In the genomic region with DNA sequence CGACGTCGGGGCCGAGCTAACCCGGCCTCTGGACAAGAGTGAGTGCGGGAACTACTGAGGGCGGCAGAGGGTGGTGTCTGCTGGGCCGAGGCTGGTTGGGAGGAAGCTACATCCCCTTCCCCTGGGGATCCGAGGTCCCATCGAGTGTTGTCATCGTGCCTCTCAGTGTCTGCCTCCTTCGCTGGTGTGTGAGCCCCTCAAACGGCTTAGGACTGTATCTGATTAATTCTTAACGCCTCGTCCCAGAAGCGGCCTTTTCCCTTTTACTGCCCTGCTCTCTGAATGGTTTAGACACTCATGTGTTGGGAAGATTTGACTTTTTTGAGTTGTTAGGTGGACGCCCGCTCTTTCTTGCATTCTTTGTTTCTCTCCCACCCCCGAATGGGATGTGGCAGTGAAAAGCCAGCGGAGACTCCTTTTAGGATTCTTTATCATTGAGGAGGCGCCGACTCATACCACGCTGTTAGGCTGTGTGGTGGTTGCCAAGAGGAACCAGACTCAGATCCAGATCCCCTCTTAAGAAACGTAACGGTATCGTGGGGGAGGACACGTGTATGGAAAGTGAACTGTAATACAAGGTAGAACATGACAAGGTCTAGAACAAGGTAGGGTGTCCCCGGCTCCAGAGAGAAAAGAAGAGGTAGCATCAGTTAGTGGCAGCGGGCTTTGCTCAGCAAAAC, we compare ENCODE assay signal across 1 cellular context.
TF ChIP-seq lines count a peak whose summit lies in the region.

No MANE protein-coding gene starts in this region.

TF ChIP-seq in GM12878, 131 proteins besides CTCF, POLR2A, EP300 and RAD21:
- TF ChIP-seq RFX5 (IDR thresholded peaks at IDR 0.05; ENCODE audit: low read depth, low read length) (no peak), RELA (IDR thresholded peaks at IDR 0.05; ENCODE audit: borderline replicate concordance, partially characterized antibody) (no peak), ZNF622 (IDR thresholded peaks at IDR 0.05) (no peak), SRF (IDR thresholded peaks at IDR 0.05; ENCODE audit: low read depth in 2 of 2, low read length in 2 of 2) (0 out of 4 replicates have a peak, but pooled peaks of 1 of the 2 experiments have one; percentile 11), SUZ12 (IDR thresholded peaks at IDR 0.05; ENCODE audit: unreplicated experiment) (no peak), DPF2 (IDR thresholded peaks at IDR 0.05) (no peak), NFIC (IDR thresholded peaks at IDR 0.05; ENCODE audit: low read depth, low read length) (no peak), RCOR1 (conservative IDR thresholded peaks at IDR 0.05; ENCODE audit: low read depth, low read length) (no peak), MXI1 (IDR thresholded peaks at IDR 0.05; ENCODE audit: low read depth, low read length) (peak; percentile 32; the same call in 1 of the 2 replicates), ZNF274 (IDR thresholded peaks at IDR 0.05; ENCODE audit: insufficient read depth, insufficient read length) (no peak), TBL1XR1 (IDR thresholded peaks at IDR 0.05; ENCODE audit: low read depth, low read length) (no peak)
- TF ChIP-seq, protein P1, sequence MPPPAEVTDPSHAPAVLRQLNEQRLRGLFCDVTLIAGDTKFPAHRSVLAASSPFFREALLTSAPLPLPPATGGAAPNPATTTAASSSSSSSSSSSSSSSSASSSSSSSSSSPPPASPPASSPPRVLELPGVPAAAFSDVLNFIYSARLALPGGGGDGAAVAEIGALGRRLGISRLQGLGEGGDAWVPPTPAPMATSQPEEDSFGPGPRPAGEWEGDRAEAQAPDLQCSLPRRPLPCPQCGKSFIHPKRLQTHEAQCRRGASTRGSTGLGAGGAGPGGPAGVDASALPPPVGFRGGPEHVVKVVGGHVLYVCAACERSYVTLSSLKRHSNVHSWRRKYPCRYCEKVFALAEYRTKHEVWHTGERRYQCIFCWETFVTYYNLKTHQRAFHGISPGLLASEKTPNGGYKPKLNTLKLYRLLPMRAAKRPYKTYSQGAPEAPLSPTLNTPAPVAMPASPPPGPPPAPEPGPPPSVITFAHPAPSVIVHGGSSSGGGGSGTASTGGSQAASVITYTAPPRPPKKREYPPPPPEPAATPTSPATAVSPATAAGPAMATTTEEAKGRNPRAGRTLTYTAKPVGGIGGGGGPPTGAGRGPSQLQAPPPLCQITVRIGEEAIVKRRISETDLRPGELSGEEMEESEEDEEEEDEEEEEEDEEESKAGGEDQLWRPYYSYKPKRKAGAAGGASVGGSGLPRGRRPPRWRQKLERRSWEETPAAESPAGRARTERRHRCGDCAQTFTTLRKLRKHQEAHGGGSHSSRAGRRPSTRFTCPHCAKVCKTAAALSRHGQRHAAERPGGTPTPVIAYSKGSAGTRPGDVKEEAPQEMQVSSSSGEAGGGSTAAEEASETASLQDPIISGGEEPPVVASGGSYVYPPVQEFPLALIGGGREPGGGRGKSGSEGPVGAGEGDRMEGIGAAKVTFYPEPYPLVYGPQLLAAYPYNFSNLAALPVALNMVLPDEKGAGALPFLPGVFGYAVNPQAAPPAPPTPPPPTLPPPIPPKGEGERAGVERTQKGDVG (CRISPR knock-in tag; IDR thresholded peaks at IDR 0.05), result no peak
